ENCODE assay signal across 1 cellular context in the genomic region with DNA sequence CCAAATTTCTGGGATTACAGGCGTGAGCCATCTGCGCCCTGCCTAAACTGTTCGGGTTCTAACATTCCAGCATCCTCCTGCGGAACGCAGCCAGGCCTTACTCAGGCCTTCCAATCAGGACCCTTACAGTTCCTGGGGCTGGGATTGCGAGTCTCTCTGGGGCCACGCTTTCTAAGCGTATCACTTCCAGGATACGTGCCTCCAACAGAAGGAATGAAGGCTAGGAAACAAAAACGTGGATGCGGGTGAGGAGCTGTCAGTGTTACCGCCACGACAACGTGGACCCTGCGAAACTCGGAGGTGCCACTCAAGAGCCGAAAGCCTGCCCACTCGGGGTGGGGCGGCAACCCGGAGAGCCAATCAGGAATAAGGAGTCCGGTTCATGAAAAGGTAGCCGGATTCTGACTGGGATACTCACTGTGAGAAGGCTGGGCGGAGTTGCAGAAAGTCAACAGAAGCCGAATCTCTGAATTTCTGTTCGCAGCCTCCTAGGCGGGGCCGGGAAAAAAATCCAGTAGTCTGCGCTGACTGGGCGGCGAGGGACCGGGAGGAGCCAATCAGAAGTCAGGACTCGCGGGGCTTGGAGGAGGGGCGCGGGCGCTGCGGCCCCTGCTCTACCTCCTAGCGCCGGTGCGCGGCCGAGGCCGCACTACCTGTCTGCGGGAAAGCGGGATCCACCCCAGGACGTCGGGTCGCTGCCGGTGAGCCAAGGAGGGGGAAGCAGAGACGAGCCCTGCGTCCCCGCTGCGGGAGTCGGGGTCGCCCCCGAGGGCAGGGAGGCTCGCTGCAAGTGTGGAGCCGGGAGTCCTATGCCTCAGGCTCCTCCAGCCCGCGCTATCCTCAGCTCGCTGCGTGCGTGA.
A peak's percentile ranks its signal among the peaks of the same experiment; 100 is the strongest.
TF ChIP-seq lines count a peak whose summit lies in the region.

A gene with protein sequence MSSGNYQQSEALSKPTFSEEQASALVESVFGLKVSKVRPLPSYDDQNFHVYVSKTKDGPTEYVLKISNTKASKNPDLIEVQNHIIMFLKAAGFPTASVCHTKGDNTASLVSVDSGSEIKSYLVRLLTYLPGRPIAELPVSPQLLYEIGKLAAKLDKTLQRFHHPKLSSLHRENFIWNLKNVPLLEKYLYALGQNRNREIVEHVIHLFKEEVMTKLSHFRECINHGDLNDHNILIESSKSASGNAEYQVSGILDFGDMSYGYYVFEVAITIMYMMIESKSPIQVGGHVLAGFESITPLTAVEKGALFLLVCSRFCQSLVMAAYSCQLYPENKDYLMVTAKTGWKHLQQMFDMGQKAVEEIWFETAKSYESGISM (plus strand): TSS at position 607 of the 860 bp plus-strand sequence. CDS start 5,512 bp downstream, outside the sequence.

TF ChIP-seq in K562, 482 proteins besides CTCF, POLR2A, EP300 and RAD21 (continued from another document and continues in another):
- TF ChIP-seq, protein P1, sequence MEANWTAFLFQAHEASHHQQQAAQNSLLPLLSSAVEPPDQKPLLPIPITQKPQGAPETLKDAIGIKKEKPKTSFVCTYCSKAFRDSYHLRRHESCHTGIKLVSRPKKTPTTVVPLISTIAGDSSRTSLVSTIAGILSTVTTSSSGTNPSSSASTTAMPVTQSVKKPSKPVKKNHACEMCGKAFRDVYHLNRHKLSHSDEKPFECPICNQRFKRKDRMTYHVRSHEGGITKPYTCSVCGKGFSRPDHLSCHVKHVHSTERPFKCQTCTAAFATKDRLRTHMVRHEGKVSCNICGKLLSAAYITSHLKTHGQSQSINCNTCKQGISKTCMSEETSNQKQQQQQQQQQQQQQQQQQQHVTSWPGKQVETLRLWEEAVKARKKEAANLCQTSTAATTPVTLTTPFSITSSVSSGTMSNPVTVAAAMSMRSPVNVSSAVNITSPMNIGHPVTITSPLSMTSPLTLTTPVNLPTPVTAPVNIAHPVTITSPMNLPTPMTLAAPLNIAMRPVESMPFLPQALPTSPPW (CRISPR knock-in tag; IDR thresholded peaks at IDR 0.05): peak; percentile 75
- TF ChIP-seq ZNF184 (CRISPR knock-in tag; IDR thresholded peaks at IDR 0.05) (no peak), NFIC (IDR thresholded peaks at IDR 0.05) (peak; percentile 13; the same call in 1 of the 2 replicates), MBD2 (IDR thresholded peaks at IDR 0.05; ENCODE audit: borderline replicate concordance, low read depth) (peak; percentile 59), DIDO1 (tag; IDR thresholded peaks at IDR 0.05; ENCODE audit: low read depth) (no peak), FOS (IDR thresholded peaks at IDR 0.05; ENCODE audit: extremely low read depth, insufficient read length) (peak; percentile 50), HIVEP1 (CRISPR knock-in tag; IDR thresholded peaks at IDR 0.05) (0 out of 2 replicates have a peak, but pooled peaks have one; percentile 31), PHF20 (IDR thresholded peaks at IDR 0.05; ENCODE audit: partially characterized antibody) (peak; percentile 51), ZSCAN32 (CRISPR knock-in tag; IDR thresholded peaks at IDR 0.05) (0 out of 2 replicates have a peak, but pooled peaks have one; percentile 7), MEIS2 (IDR thresholded peaks at IDR 0.05; ENCODE audit: partially characterized antibody) (peak; percentile 57), ERF (CRISPR knock-in tag; IDR thresholded peaks at IDR 0.05) (0 out of 2 replicates have a peak, but pooled peaks have one; percentile 46), LARP7 (IDR thresholded peaks at IDR 0.05) (no peak), MYC (IDR thresholded peaks at IDR 0.05; ENCODE audit: low read depth, low read length) (peak; percentile 57), MYC (CRISPR knock-in tag; IDR thresholded peaks at IDR 0.05; ENCODE audit: borderline replicate concordance, low read depth) (no peak; the same call in 1 of the 2 replicates), ZNF384 (IDR thresholded peaks at IDR 0.05; ENCODE audit: low read depth, low read length) (peak; percentile 67)
- TF ChIP-seq, protein P2, sequence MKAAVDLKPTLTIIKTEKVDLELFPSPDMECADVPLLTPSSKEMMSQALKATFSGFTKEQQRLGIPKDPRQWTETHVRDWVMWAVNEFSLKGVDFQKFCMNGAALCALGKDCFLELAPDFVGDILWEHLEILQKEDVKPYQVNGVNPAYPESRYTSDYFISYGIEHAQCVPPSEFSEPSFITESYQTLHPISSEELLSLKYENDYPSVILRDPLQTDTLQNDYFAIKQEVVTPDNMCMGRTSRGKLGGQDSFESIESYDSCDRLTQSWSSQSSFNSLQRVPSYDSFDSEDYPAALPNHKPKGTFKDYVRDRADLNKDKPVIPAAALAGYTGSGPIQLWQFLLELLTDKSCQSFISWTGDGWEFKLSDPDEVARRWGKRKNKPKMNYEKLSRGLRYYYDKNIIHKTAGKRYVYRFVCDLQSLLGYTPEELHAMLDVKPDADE (conservative IDR thresholded peaks at IDR 0.05; ENCODE audit: control insufficient read depth, low read depth, low read length): 0 out of 2 replicates have a peak, but pooled peaks have one; percentile 30
- TF ChIP-seq, protein P3, sequence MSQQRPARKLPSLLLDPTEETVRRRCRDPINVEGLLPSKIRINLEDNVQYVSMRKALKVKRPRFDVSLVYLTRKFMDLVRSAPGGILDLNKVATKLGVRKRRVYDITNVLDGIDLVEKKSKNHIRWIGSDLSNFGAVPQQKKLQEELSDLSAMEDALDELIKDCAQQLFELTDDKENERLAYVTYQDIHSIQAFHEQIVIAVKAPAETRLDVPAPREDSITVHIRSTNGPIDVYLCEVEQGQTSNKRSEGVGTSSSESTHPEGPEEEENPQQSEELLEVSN (IDR thresholded peaks at IDR 0.05; ENCODE audit: borderline replicate concordance in 1 of 2, extremely low read depth in 1 of 2, insufficient read depth in 1 of 2, insufficient read length in 1 of 2, low read depth in 1 of 2, low read length in 1 of 2, poor library complexity in 1 of 2, severe bottlenecking in 1 of 2): peak; percentile 32 to 38
- TF ChIP-seq, protein P4, sequence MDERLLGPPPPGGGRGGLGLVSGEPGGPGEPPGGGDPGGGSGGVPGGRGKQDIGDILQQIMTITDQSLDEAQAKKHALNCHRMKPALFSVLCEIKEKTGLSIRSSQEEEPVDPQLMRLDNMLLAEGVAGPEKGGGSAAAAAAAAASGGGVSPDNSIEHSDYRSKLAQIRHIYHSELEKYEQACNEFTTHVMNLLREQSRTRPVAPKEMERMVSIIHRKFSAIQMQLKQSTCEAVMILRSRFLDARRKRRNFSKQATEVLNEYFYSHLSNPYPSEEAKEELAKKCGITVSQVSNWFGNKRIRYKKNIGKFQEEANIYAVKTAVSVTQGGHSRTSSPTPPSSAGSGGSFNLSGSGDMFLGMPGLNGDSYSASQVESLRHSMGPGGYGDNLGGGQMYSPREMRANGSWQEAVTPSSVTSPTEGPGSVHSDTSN (CRISPR knock-in tag; IDR thresholded peaks at IDR 0.05; ENCODE audit: low read depth): peak; percentile 79
- TF ChIP-seq, protein P4 (tag; conservative IDR thresholded peaks at IDR 0.05; ENCODE audit: low read depth): peak; percentile 93
- TF ChIP-seq, protein P5, sequence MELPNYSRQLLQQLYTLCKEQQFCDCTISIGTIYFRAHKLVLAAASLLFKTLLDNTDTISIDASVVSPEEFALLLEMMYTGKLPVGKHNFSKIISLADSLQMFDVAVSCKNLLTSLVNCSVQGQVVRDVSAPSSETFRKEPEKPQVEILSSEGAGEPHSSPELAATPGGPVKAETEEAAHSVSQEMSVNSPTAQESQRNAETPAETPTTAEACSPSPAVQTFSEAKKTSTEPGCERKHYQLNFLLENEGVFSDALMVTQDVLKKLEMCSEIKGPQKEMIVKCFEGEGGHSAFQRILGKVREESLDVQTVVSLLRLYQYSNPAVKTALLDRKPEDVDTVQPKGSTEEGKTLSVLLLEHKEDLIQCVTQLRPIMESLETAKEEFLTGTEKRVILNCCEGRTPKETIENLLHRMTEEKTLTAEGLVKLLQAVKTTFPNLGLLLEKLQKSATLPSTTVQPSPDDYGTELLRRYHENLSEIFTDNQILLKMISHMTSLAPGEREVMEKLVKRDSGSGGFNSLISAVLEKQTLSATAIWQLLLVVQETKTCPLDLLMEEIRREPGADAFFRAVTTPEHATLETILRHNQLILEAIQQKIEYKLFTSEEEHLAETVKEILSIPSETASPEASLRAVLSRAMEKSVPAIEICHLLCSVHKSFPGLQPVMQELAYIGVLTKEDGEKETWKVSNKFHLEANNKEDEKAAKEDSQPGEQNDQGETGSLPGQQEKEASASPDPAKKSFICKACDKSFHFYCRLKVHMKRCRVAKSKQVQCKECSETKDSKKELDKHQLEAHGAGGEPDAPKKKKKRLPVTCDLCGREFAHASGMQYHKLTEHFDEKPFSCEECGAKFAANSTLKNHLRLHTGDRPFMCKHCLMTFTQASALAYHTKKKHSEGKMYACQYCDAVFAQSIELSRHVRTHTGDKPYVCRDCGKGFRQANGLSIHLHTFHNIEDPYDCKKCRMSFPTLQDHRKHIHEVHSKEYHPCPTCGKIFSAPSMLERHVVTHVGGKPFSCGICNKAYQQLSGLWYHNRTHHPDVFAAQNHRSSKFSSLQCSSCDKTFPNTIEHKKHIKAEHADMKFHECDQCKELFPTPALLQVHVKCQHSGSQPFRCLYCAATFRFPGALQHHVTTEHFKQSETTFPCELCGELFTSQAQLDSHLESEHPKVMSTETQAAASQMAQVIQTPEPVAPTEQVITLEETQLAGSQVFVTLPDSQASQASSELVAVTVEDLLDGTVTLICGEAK (IDR thresholded peaks at IDR 0.05): 0 out of 2 replicates have a peak, but pooled peaks have one; percentile 15
- TF ChIP-seq, protein P5 (CRISPR knock-in tag; IDR thresholded peaks at IDR 0.05): no peak
- TF ChIP-seq, protein P6, sequence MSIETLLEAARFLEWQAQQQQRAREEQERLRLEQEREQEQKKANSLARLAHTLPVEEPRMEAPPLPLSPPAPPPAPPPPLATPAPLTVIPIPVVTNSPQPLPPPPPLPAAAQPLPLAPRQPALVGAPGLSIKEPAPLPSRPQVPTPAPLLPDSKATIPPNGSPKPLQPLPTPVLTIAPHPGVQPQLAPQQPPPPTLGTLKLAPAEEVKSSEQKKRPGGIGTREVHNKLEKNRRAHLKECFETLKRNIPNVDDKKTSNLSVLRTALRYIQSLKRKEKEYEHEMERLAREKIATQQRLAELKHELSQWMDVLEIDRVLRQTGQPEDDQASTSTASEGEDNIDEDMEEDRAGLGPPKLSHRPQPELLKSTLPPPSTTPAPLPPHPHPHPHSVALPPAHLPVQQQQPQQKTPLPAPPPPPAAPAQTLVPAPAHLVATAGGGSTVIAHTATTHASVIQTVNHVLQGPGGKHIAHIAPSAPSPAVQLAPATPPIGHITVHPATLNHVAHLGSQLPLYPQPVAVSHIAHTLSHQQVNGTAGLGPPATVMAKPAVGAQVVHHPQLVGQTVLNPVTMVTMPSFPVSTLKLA (conservative IDR thresholded peaks at IDR 0.05): peak; percentile 79 to 91
- TF ChIP-seq, protein P7, sequence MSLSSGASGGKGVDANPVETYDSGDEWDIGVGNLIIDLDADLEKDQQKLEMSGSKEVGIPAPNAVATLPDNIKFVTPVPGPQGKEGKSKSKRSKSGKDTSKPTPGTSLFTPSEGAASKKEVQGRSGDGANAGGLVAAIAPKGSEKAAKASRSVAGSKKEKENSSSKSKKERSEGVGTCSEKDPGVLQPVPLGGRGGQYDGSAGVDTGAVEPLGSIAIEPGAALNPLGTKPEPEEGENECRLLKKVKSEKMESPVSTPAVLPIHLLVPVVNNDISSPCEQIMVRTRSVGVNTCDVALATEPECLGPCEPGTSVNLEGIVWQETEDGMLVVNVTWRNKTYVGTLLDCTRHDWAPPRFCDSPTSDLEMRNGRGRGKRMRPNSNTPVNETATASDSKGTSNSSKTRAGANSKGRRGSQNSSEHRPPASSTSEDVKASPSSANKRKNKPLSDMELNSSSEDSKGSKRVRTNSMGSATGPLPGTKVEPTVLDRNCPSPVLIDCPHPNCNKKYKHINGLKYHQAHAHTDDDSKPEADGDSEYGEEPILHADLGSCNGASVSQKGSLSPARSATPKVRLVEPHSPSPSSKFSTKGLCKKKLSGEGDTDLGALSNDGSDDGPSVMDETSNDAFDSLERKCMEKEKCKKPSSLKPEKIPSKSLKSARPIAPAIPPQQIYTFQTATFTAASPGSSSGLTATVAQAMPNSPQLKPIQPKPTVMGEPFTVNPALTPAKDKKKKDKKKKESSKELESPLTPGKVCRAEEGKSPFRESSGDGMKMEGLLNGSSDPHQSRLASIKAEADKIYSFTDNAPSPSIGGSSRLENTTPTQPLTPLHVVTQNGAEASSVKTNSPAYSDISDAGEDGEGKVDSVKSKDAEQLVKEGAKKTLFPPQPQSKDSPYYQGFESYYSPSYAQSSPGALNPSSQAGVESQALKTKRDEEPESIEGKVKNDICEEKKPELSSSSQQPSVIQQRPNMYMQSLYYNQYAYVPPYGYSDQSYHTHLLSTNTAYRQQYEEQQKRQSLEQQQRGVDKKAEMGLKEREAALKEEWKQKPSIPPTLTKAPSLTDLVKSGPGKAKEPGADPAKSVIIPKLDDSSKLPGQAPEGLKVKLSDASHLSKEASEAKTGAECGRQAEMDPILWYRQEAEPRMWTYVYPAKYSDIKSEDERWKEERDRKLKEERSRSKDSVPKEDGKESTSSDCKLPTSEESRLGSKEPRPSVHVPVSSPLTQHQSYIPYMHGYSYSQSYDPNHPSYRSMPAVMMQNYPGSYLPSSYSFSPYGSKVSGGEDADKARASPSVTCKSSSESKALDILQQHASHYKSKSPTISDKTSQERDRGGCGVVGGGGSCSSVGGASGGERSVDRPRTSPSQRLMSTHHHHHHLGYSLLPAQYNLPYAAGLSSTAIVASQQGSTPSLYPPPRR (CRISPR knock-in tag; IDR thresholded peaks at IDR 0.05; ENCODE audit: borderline replicate concordance): 0 out of 2 replicates have a peak, but pooled peaks have one; percentile 46
